1 cellular context compared by ENCODE assay signal in genomic region chr1:59008599-59009347, GRCh38.
TF ChIP-seq lines count a peak whose summit lies in the region.

No MANE protein-coding gene starts in this region.

TF ChIP-seq in K562, 482 proteins besides CTCF, POLR2A, EP300 and RAD21 (continued from another document):
- TF ChIP-seq PATZ1 (CRISPR knock-in tag; IDR thresholded peaks at IDR 0.05; ENCODE audit: borderline replicate concordance) (no peak), ZSCAN29 (IDR thresholded peaks at IDR 0.05) (no peak), MBD1 (CRISPR knock-in tag; IDR thresholded peaks at IDR 0.05) (no peak), E2F6 (IDR thresholded peaks at IDR 0.05; ENCODE audit: borderline replicate concordance in 1 of 2, extremely low read depth in 1 of 2, insufficient read depth in 1 of 2, insufficient read length in 1 of 2, low read depth in 1 of 2, low read length in 1 of 2, poor library complexity in 1 of 2, severe bottlenecking in 1 of 2) (peak; percentile 19 to 65), ZC3H8 (IDR thresholded peaks at IDR 0.05) (no peak), RHOXF2B (CRISPR knock-in tag; conservative IDR thresholded peaks at IDR 0.05) (no peak), ZNF263 (CRISPR knock-in tag; IDR thresholded peaks at IDR 0.05; ENCODE audit: borderline replicate concordance) (no peak), MYC (IDR thresholded peaks at IDR 0.05; ENCODE audit: low read depth, low read length) (peak; percentile 36; the same call in 1 of the 2 replicates), MYC (CRISPR knock-in tag; IDR thresholded peaks at IDR 0.05; ENCODE audit: borderline replicate concordance, low read depth) (no peak), DLX4 (CRISPR knock-in tag; IDR thresholded peaks at IDR 0.05) (no peak), NEUROD1 (IDR thresholded peaks at IDR 0.05; ENCODE audit: borderline replicate concordance, low read depth, low read length, partially characterized antibody) (no peak), BCOR (IDR thresholded peaks at IDR 0.05) (peak; percentile 86), SREBF2 (CRISPR knock-in tag; IDR thresholded peaks at IDR 0.05) (no peak), FOXJ2 (tag; IDR thresholded peaks at IDR 0.05) (no peak), ZNF639 (CRISPR knock-in tag; conservative IDR thresholded peaks at IDR 0.05 in 1 of 2, IDR thresholded peaks at IDR 0.05 in 1 of 2) (0 out of 4 replicates have a peak, but pooled peaks of 1 of the 2 experiments have one; percentile 22), ZNF780A (CRISPR knock-in tag; IDR thresholded peaks at IDR 0.05) (no peak), ZKSCAN1 (IDR thresholded peaks at IDR 0.05; ENCODE audit: low read depth, low read length) (no peak), ZNF740 (CRISPR knock-in tag; IDR thresholded peaks at IDR 0.05) (no peak), ZNF740 (tag; IDR thresholded peaks at IDR 0.05) (no peak), MAX (CRISPR knock-in tag; IDR thresholded peaks at IDR 0.05) (peak; percentile 41; the same call in 1 of the 2 replicates), ZNF121 (CRISPR knock-in tag; conservative IDR thresholded peaks at IDR 0.05) (no peak), ETV1 (tag; conservative IDR thresholded peaks at IDR 0.05; ENCODE audit: low read depth) (no peak), KAT8 (IDR thresholded peaks at IDR 0.05; ENCODE audit: low read depth) (no peak), ZNF75A (CRISPR knock-in tag; IDR thresholded peaks at IDR 0.05) (no peak), NFRKB (IDR thresholded peaks at IDR 0.05; ENCODE audit: low read depth) (no peak), ATF7 (IDR thresholded peaks at IDR 0.05) (no peak), JUND (IDR thresholded peaks at IDR 0.05; ENCODE audit: borderline replicate concordance, low read depth, low read length) (peak; percentile 68), JUND (tag; IDR thresholded peaks at IDR 0.05; ENCODE audit: borderline replicate concordance, low read depth, low read length) (peak; percentile 39; the same call in 2 of the 3 replicates), KDM1A (IDR thresholded peaks at IDR 0.05) (peak; percentile 23 to 64; a peak in 3 of 4 replicates), TFAP4 (CRISPR knock-in tag; IDR thresholded peaks at IDR 0.05; ENCODE audit: borderline replicate concordance) (no peak), L3MBTL2 (IDR thresholded peaks at IDR 0.05) (peak; percentile 83), CHD4 (IDR thresholded peaks at IDR 0.05; ENCODE audit: insufficient read depth, insufficient replicate concordance, low read depth, low read length, poor library complexity, severe bottlenecking) (peak; percentile 34), XRCC5 (IDR thresholded peaks at IDR 0.05; ENCODE audit: low read depth, low read length) (no peak), ZNF41 (CRISPR knock-in tag; conservative IDR thresholded peaks at IDR 0.05) (no peak), CBX2 (IDR thresholded peaks at IDR 0.05; ENCODE audit: insufficient read depth, low read length, poor library complexity, severe bottlenecking) (no peak)
